ENCODE assay signal across 8 cellular contexts in genomic region chr16:3152273-3153076, GRCh38. TPM values are rescaled to one million over a fixed set of nuclear protein-coding genes. Genes with fewer than 3 reads are reported as not detected.
A peak's percentile ranks its signal among the peaks of the same experiment; 100 is the strongest.
DNase-seq lines count a peak whose midpoint lies in the region; ATAC-seq and TF ChIP-seq lines count a peak whose summit lies in the region.

No MANE protein-coding gene starts in this region.

- H3K27me3 ChIP-seq in parathyroid adenoma (ENCODE audit: control insufficient read depth, insufficient read depth, low read length) (no peaks in the 10 kb centered on the region), tibial artery (no peaks in the 10 kb centered on the region)

- peaks cover 28% of the 10 kb centered on the region for H3K4me1 Mint-ChIP-seq in activated naive CD8-positive, alpha-beta T cell treated with anti-CD3 and anti-CD28 coated beads, Interleukin-2, amount 10 ng/mL, durations not matched to agents 7 days and 5 days

- DNase-seq in GM04503 (ENCODE audit: low read depth): peak; percentile 58
- DNase-seq in NCI-H1092 (lab: John Stamatoyannopoulos, UW): peak; percentile 85
- DNase-seq in activated naive CD8-positive, alpha-beta T cell treated with anti-CD3 and anti-CD28 coated beads, Interleukin-2, amount 10 ng/mL, durations not matched to agents 7 days and 5 days: peak; percentile 84
- peak; percentile 88 for DNase-seq in Right ventricle myocardium superior
- peak; percentile 94 to 95 for DNase-seq in tibial artery

- peak overlapping the region; percentile 73 for H3K4me3 Mint-ChIP-seq in activated naive CD8-positive, alpha-beta T cell treated with anti-CD3 and anti-CD28 coated beads, Interleukin-2, amount 10 ng/mL, durations not matched to agents 7 days and 5 days

- no peaks in the 10 kb centered on the region for H3K36me3 Mint-ChIP-seq in activated naive CD8-positive, alpha-beta T cell treated with anti-CD3 and anti-CD28 coated beads, Interleukin-2, amount 10 ng/mL, durations not matched to agents 7 days and 5 days

- peak overlapping the region; percentile 41 for H3K4me3 ChIP-seq in parathyroid adenoma (ENCODE audit: low read depth, low read length)
- H3K4me3 ChIP-seq in tibial artery: peak overlapping the region; percentile 54 to 58

- POLR2A ChIA-PET in activated naive CD8-positive, alpha-beta T cell treated with anti-CD3 and anti-CD28 coated beads, Interleukin-2, amount 10 ng/mL, durations not matched to agents 7 days and 5 days (lab: Charles Lee): interaction anchor here (0.5 to 5.7 kb wide), 4 partner anchors 17 to 291 kb away, joined by 3 to 42 read pairs (median 4); partner anchors contain the start of genes NAA60, ZNF213 and ZNF597

- no peaks in the 10 kb centered on the region for H3K9me3 Mint-ChIP-seq in activated naive CD8-positive, alpha-beta T cell treated with anti-CD3 and anti-CD28 coated beads, Interleukin-2, amount 10 ng/mL, durations not matched to agents 7 days and 5 days

- H3K9ac ChIP-seq in parathyroid adenoma: no peak overlapping the region

- H3K4me1 ChIP-seq in parathyroid adenoma: no peaks in the 10 kb centered on the region
- peaks cover 0 to 28% (median 18%) of the 10 kb centered on the region in 4 donors for H3K4me1 ChIP-seq in tibial artery

- ATAC-seq in SK-N-SH treated with all-trans-retinoic acid at 6 μM for 48 hours: peak; percentile 34
- peak; percentile 12 for ATAC-seq in activated naive CD8-positive, alpha-beta T cell treated with anti-CD3 and anti-CD28 coated beads, Interleukin-2, amount 10 ng/mL, durations not matched to agents 7 days and 5 days (ENCODE audit: low read depth)
- ATAC-seq in Right ventricle myocardium superior (ENCODE audit: poor library complexity): peak; percentile 56
- no peak for ATAC-seq in GM18870 (IDR thresholded peaks at IDR 0.05; ENCODE audit: unreplicated experiment)

- H3K27ac ChIP-seq in parathyroid adenoma (no peak overlapping the region), tibial artery (peak overlapping the region; percentile 41 to 71)

- no peaks in the 10 kb centered on the region for H3K36me3 ChIP-seq in parathyroid adenoma (ENCODE audit: control insufficient read depth, insufficient read depth, low read length)
- H3K36me3 ChIP-seq in tibial artery: no peaks in the 10 kb centered on the region

- H3K79me2 ChIP-seq in parathyroid adenoma: no peaks in the 10 kb centered on the region

- H3K27me3 Mint-ChIP-seq in activated naive CD8-positive, alpha-beta T cell treated with anti-CD3 and anti-CD28 coated beads, Interleukin-2, amount 10 ng/mL, durations not matched to agents 7 days and 5 days: peaks cover 9% of the 10 kb centered on the region

- intact Hi-C loops in Right ventricle myocardium superior (cut with DNase I): no loop called here
- intact Hi-C loops in tibial artery (cut with DNase I; ENCODE audit: low total_unique reads): loop anchor here (10.0 kb wide), 1 partner anchor 352 kb away; the partner anchor contains the start of gene CLUAP1

- H3K4me2 ChIP-seq in parathyroid adenoma (ENCODE audit: low read length): peak overlapping the region; percentile 76

- H2AFZ ChIP-seq in parathyroid adenoma: peak overlapping the region; percentile 50

- H3K27ac Mint-ChIP-seq in activated naive CD8-positive, alpha-beta T cell treated with anti-CD3 and anti-CD28 coated beads, Interleukin-2, amount 10 ng/mL, durations not matched to agents 7 days and 5 days: peak overlapping the region; percentile 88

- H3K9me3 ChIP-seq in parathyroid adenoma (ENCODE audit: control insufficient read depth, low read length) (no peaks in the 10 kb centered on the region), tibial artery (peaks cover 0 to 6% (median 0%) of the 10 kb centered on the region in 3 donors)

- TF ChIP-seq CTCF in parathyroid adenoma (IDR thresholded peaks at IDR 0.05) (peak; percentile 32), tibial artery (IDR thresholded peaks at IDR 0.05) (peak; percentile 23 to 27)

TF ChIP-seq in SK-N-SH treated with all-trans-retinoic acid at 6 μM for 48 hours, 23 proteins besides CTCF, POLR2A, EP300 and RAD21:
- TF ChIP-seq, protein P1, sequence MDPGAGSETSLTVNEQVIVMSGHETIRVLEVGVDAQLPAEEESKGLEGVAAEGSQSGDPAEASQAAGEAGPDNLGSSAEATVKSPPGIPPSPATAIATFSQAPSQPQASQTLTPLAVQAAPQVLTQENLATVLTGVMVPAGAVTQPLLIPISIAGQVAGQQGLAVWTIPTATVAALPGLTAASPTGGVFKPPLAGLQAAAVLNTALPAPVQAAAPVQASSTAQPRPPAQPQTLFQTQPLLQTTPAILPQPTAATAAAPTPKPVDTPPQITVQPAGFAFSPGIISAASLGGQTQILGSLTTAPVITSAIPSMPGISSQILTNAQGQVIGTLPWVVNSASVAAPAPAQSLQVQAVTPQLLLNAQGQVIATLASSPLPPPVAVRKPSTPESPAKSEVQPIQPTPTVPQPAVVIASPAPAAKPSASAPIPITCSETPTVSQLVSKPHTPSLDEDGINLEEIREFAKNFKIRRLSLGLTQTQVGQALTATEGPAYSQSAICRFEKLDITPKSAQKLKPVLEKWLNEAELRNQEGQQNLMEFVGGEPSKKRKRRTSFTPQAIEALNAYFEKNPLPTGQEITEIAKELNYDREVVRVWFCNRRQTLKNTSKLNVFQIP (CRISPR knock-in tag; IDR thresholded peaks at IDR 0.05; ENCODE audit: borderline replicate concordance, low read depth): no peak
- TF ChIP-seq ZNF8 (CRISPR knock-in tag; IDR thresholded peaks at IDR 0.05): no peak
- TF ChIP-seq TSHZ2 (CRISPR knock-in tag; IDR thresholded peaks at IDR 0.05): peak; percentile 51; the same call in 1 of the 2 replicates
- no peak for TF ChIP-seq ISL1 (CRISPR knock-in tag; IDR thresholded peaks at IDR 0.05)
- TF ChIP-seq ZFP30 (CRISPR knock-in tag; IDR thresholded peaks at IDR 0.05): no peak
- TF ChIP-seq BACH2 (CRISPR knock-in tag; IDR thresholded peaks at IDR 0.05; ENCODE audit: borderline replicate concordance): no peak
- TF ChIP-seq ZFP3 (CRISPR knock-in tag; IDR thresholded peaks at IDR 0.05): 0 out of 2 replicates have a peak, but pooled peaks have one; percentile 30
- TF ChIP-seq TOX (CRISPR knock-in tag; IDR thresholded peaks at IDR 0.05; ENCODE audit: borderline replicate concordance): no peak
- TF ChIP-seq PATZ1 (CRISPR knock-in tag; IDR thresholded peaks at IDR 0.05; ENCODE audit: borderline replicate concordance): no peak
- TF ChIP-seq PPARA (CRISPR knock-in tag; IDR thresholded peaks at IDR 0.05; ENCODE audit: borderline replicate concordance): no peak
- TF ChIP-seq RARB (CRISPR knock-in tag; IDR thresholded peaks at IDR 0.05): peak; percentile 89; the same call in 1 of the 2 replicates

RNA-seq across cellular contexts. Expression of gene ZNF213, which starts 17.6 kb away (rescaled TPM):
- 10 to 100 TPM; 12.9 to 13.3 TPM for total RNA-seq in activated naive CD8-positive, alpha-beta T cell treated with anti-CD3 and anti-CD28 coated beads, Interleukin-2, amount 10 ng/mL, durations not matched to agents 7 days and 5 days
- 6.1 TPM for total RNA-seq in Right ventricle myocardium superior

RNA-seq across cellular contexts. Expression of gene OR1F1, which starts 35.5 kb away (rescaled TPM):
- total RNA-seq in activated naive CD8-positive, alpha-beta T cell treated with anti-CD3 and anti-CD28 coated beads, Interleukin-2, amount 10 ng/mL, durations not matched to agents 7 days and 5 days: not detected
- total RNA-seq in Right ventricle myocardium superior: not detected

RNA-seq across cellular contexts. Expression of gene ZNF205, which starts 40.1 kb away (rescaled TPM):
- total RNA-seq in activated naive CD8-positive, alpha-beta T cell treated with anti-CD3 and anti-CD28 coated beads, Interleukin-2, amount 10 ng/mL, durations not matched to agents 7 days and 5 days: not detected
- 6.9 TPM for total RNA-seq in Right ventricle myocardium superior

RNA-seq across cellular contexts. Expression of gene ZSCAN10, which starts 53.4 kb away (rescaled TPM):
- total RNA-seq in activated naive CD8-positive, alpha-beta T cell treated with anti-CD3 and anti-CD28 coated beads, Interleukin-2, amount 10 ng/mL, durations not matched to agents 7 days and 5 days: under 1 TPM; 0.37 to 0.39 TPM
- not detected for total RNA-seq in Right ventricle myocardium superior
